ENCODE assay signal across 8 cellular contexts in the genomic region with DNA sequence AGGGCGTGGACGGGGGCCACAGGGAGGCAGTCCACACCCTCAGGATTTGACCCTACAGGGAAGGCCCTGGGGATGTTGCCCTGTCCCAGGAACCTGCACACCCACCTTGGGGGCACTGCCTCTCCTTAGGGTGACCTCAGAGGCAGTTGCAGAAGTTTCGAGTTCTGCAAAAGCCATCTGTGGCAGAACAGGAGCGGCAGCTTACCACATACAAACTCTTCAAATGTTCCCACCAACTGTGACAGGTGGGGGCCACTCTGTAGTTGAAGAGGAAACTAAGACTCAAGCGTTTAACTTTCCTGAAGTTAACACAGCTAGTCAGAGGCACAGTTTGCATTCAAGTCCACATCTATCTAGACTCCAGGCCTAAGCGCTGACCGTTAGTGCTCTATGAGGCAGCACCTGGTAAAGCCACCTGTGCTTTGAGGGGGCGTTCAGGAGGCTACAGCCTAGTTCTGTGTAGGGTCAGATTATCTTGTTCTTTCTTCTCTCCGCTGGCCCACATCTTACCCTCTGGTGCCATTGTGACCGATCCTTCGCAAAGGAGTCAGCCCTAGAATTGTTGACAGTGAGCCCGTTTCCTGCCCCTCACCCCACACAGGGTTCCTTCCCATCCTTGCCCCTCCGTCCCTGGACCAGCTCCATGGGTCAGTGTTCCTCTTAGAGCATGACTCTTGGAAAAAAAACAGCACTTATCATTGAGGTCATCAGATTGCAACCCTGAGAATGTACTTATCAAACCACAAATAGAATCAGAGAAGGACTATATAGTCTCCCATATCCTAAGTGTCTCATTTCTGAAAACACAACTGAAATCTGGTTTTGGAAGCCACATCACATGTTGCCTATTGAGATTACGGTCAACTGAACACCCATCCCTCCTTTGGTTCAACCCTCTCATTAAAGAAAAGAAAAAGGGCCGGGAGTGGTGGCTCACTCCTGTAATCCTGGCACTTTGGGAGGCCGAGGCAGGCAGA. TPM values are rescaled to one million over a fixed set of nuclear protein-coding genes. Genes with fewer than 3 reads are reported as not detected.
A peak's percentile ranks its signal among the peaks of the same experiment; 100 is the strongest.
DNase-seq lines count a peak whose midpoint lies in the region; ATAC-seq and TF ChIP-seq lines count a peak whose summit lies in the region.
"Had no signal": no experiment of that assay in that cellular context is flagged by ENCODE, and none has a peak within 500 bp of the region (broad histone marks: within the 10 kb centered on the region; RNA-seq: fewer than 3 reads in every experiment).

No MANE protein-coding gene starts in this region.

- H2AK5ac ChIP-seq in trophoblast cell (ENCODE audit: low read length), result no peak overlapping the region

- H2AFZ ChIP-seq in trophoblast cell (ENCODE audit: insufficient read depth, low read length, poor library complexity), result no peak overlapping the region

- H2BK5ac ChIP-seq in trophoblast cell (ENCODE audit: low read depth, low read length, poor library complexity), result no peak overlapping the region

- ATAC-seq in GM18861 (IDR thresholded peaks at IDR 0.05; ENCODE audit: unreplicated experiment), result peak; percentile 75
- ATAC-seq in HG02642 (IDR thresholded peaks at IDR 0.05; ENCODE audit: poor library complexity, unreplicated experiment), result peak; percentile 64
- ATAC-seq in HG02840 (IDR thresholded peaks at IDR 0.05; ENCODE audit: low FRiP score, unreplicated experiment), result no peak
- ATAC-seq: gastrocnemius medialis had no signal

- H3K79me1 ChIP-seq in trophoblast cell (ENCODE audit: low read length), result peaks cover 10% of the 10 kb centered on the region

- H3K27ac Mint-ChIP-seq in chondrocyte (ENCODE audit: unreplicated experiment), result no peak overlapping the region

- no peaks in the 10 kb centered on the region for H3K27me3 ChIP-seq in trophoblast cell (ENCODE audit: insufficient read depth, low read length)
- H3K27me3 ChIP-seq: gastrocnemius medialis had no signal

- H3K9me3 Mint-ChIP-seq in chondrocyte (ENCODE audit: low read depth), result peaks cover 6% of the 10 kb centered on the region

- no peak overlapping the region for H4K8ac ChIP-seq in trophoblast cell (ENCODE audit: low read depth, low read length)

- no peaks in the 10 kb centered on the region for H3K36me3 Mint-ChIP-seq in chondrocyte (ENCODE audit: low read depth)

- TF ChIP-seq CTCF in chondrocyte (IDR thresholded peaks at IDR 0.05), result no peak

- no peak overlapping the region for H3K4me3 Mint-ChIP-seq in chondrocyte (ENCODE audit: unreplicated experiment)

- H3K9ac ChIP-seq in trophoblast cell (ENCODE audit: low read length), result no peak overlapping the region

- H3K27ac ChIP-seq in trophoblast cell (ENCODE audit: low read depth, low read length), result no peak overlapping the region
- H3K27ac ChIP-seq: gastrocnemius medialis had no signal

- peaks cover 2% of the 10 kb centered on the region for H3K27me3 Mint-ChIP-seq in chondrocyte (ENCODE audit: low read depth)

- no peak overlapping the region for H3K14ac ChIP-seq in trophoblast cell (ENCODE audit: low read length)

- no CpG with 5 or more reads among the region's 16 CpGs for WGBS in trophoblast cell (ENCODE audit: extremely low coverage, insufficient coverage, insufficient read length)

- DNase-seq in SIG-M5 treated with dmso at 0.1 percent for 504 hours (lab: John Stamatoyannopoulos, UW; ENCODE audit: unreplicated experiment) (peak; percentile 60), trophoblast cell (no peak), NCI-H82 (lab: John Stamatoyannopoulos, UW) (no peak), chondrocyte (ENCODE audit: low spot score) (no peak)
- DNase-seq: gastrocnemius medialis had no signal

- H3K36me3 ChIP-seq in trophoblast cell (ENCODE audit: control insufficient read depth in 1 of 2, insufficient read depth in 2 of 2, low read length in 2 of 2), result peaks cover 10 to 15% of the 10 kb centered on the region in 2 experiments
- H3K36me3 ChIP-seq: gastrocnemius medialis had no signal

- H3K4me3 ChIP-seq in trophoblast cell (ENCODE audit: low read depth, low read length), result no peak overlapping the region
- H3K4me3 ChIP-seq: gastrocnemius medialis had no signal

- H4K12ac ChIP-seq in trophoblast cell (ENCODE audit: low read depth, low read length), result no peak overlapping the region

- H3K23ac ChIP-seq in trophoblast cell (ENCODE audit: low read length), result no peak overlapping the region

- H3K4me1 Mint-ChIP-seq in chondrocyte (ENCODE audit: low read depth), result peaks cover 16% of the 10 kb centered on the region

- H2BK12ac ChIP-seq in trophoblast cell (ENCODE audit: low read length), result no peak overlapping the region

- no peak overlapping the region for H4K91ac ChIP-seq in trophoblast cell (ENCODE audit: low read depth, low read length)

- H3K9me3 ChIP-seq in trophoblast cell (ENCODE audit: insufficient read depth, low read depth, low read length), result no peaks in the 10 kb centered on the region
- H3K9me3 ChIP-seq: gastrocnemius medialis had no signal

- H2BK120ac ChIP-seq in trophoblast cell (ENCODE audit: insufficient read depth, low read length, poor library complexity), result no peak overlapping the region

- H3K4ac ChIP-seq in trophoblast cell (ENCODE audit: low read depth, low read length), result no peak overlapping the region

- H3K4me2 ChIP-seq in trophoblast cell (ENCODE audit: low read length), result no peak overlapping the region

- H3K18ac ChIP-seq in trophoblast cell (ENCODE audit: low read length), result peak overlapping the region; percentile 30

- H3K79me2 ChIP-seq in trophoblast cell (ENCODE audit: control insufficient read depth, insufficient read depth, low read length, poor library complexity), result peaks cover 8% of the 10 kb centered on the region

- H3K4me1 ChIP-seq in trophoblast cell (ENCODE audit: control insufficient read depth in 1 of 2, insufficient read depth in 2 of 2, low read length in 2 of 2), result peaks cover 14 to 19% of the 10 kb centered on the region in 2 experiments
- H3K4me1 ChIP-seq: gastrocnemius medialis had no signal

RNA-seq across cellular contexts. Expression of gene CDH1, which starts 45.4 kb away (rescaled TPM):
- 212 and 221 TPM in 2 replicates for polyA plus RNA-seq in trophoblast cell (2013)
- total RNA-seq in chondrocyte, result 0.35 to 0.38 TPM in 2 of 3 replicates, not detected in the other
